22 cellular contexts compared by ENCODE assay signal in genomic region chr22:25477358-25477757, GRCh38.
DNase-seq lines count a peak whose midpoint lies in the region; ATAC-seq, FAIRE-seq and TF ChIP-seq lines count a peak whose summit lies in the region.
"Had no signal": no experiment of that assay in that cellular context is flagged by ENCODE, and none has a peak within 500 bp of the region (broad histone marks: within the 10 kb centered on the region; RNA-seq: fewer than 3 reads in every experiment).

No MANE protein-coding gene starts in this region.

- H3K9me3 Mint-ChIP-seq in endothelial cell (ENCODE audit: unreplicated experiment) = no peaks in the 10 kb centered on the region
- no peaks in the 10 kb centered on the region for H3K9me3 Mint-ChIP-seq in stimulated activated effector memory CD8-positive, alpha-beta T cell treated with anti-CD3 and anti-CD28 coated beads, Interleukin-12 subunit alpha, Interleukin-12 subunit beta, amount 100 ng/mL, for 72 hours

- H3K9ac ChIP-seq in K562 (ENCODE audit: insufficient read depth in 1 of 2, low read depth in 2 of 2, low read length in 2 of 2) = no peak overlapping the region

- no peak overlapping the region for H2AFZ ChIP-seq in K562 (ENCODE audit: low read depth, low read length)
- H2AFZ ChIP-seq: GM23338 had no signal

- DNase-seq in K562 (ENCODE audit: extremely low read depth in 1 of 4, low spot score in 3 of 4) (no peak), endothelial cell (ENCODE audit: low spot score) (no peak), vagina (ENCODE audit: extremely low spot score in 2 of 2) (no peak), T-helper 1 cell (no peak), NCI-H1694 (lab: John Stamatoyannopoulos, UW) (no peak)
- DNase-seq in stimulated activated effector memory CD8-positive, alpha-beta T cell treated with anti-CD3 and anti-CD28 coated beads, Interleukin-12 subunit alpha, Interleukin-12 subunit beta, amount 100 ng/mL, for 72 hours (ENCODE audit: low spot score in 2 of 2) = no peak
- DNase-seq in activated effector memory CD4-positive, alpha-beta T cell treated with Interleukin-2 at 50 U/mL for 16 hours = no peak
- DNase-seq: BE2C; Caco-2; CD4-positive, alpha-beta T cell; HCEC 1CT; HFFc6; IMR-90 had no signal

- TF ChIP-seq EP300 in K562 (IDR thresholded peaks at IDR 0.05; ENCODE audit: low read length) = no peak

- BruUV-seq in K562 (replicated peaks; lab: Mats Ljungman, UMichigan) = no TSS peak

- TF ChIP-seq CTCF in HEK293 (tag by site-specific recombination; IDR thresholded peaks at IDR 0.05) (no peak), K562 (IDR thresholded peaks at IDR 0.05 in 2 of 3, conservative IDR thresholded peaks at IDR 0.05 in 1 of 3; ENCODE audit: insufficient read depth in 2 of 3, low read depth in 1 of 3, low read length in 3 of 3) (no peak), endothelial cell (IDR thresholded peaks at IDR 0.05; ENCODE audit: unreplicated experiment) (no peak), vagina (IDR thresholded peaks at IDR 0.05) (no peak)

- in situ Hi-C loops in K562 (cut with MboI) = no loop called here

- CTCF ChIA-PET in HEK293 (lab: Yijun Ruan, JAX) (interaction anchor here (1.7 kb wide), 2 partner anchors 16 to 296 kb away, joined by 5 to 6 read pairs; no protein-coding TSS in a partner anchor), K562 (lab: Yijun Ruan, JAX; ENCODE audit: low intra/inter-chr PET ratio) (no interaction called here)

- H3K79me2 ChIP-seq in K562 (ENCODE audit: control insufficient read depth, insufficient read depth, low read length) = no peaks in the 10 kb centered on the region

- peaks cover 0 to 45% of the 10 kb centered on the region in 2 experiments; a peak in 2 of 3 replicates for H3K36me3 ChIP-seq in HEK293 (ENCODE audit: control insufficient read depth in 2 of 2, insufficient read depth in 1 of 2, low read length in 2 of 2)
- no peaks in the 10 kb centered on the region for H3K36me3 ChIP-seq in K562 (ENCODE audit: control insufficient read depth, insufficient read depth, low read length)
- no peaks in the 10 kb centered on the region for H3K36me3 ChIP-seq in vagina

- TF ChIP-seq POLR2A in K562 (conservative IDR thresholded peaks at IDR 0.05) = no peak
- TF ChIP-seq POLR2A in vagina (IDR thresholded peaks at IDR 0.05) = no peak

- H3K27ac ChIP-seq in HEK293 (ENCODE audit: extremely low read depth, low read depth, low read length) = no peak overlapping the region
- H3K27ac ChIP-seq in K562 (ENCODE audit: extremely low read depth, low read depth, low read length) = no peak overlapping the region
- H3K27ac ChIP-seq in vagina = no peak overlapping the region
- H3K27ac ChIP-seq: C4-2B, HL-60 had no signal

- TF ChIP-seq RAD21 in K562 (CRISPR knock-in tag; conservative IDR thresholded peaks at IDR 0.05 in 1 of 2, IDR thresholded peaks at IDR 0.05 in 1 of 2) = no peak

- H4K20me1 ChIP-seq in K562 (replicated peaks; ENCODE audit: control insufficient read depth, insufficient read depth, low read length) = no peaks in the 10 kb centered on the region

- FAIRE-seq in K562 (lab: Jason Lieb, UNC) = no peak
- FAIRE-seq: D721Med, G401.6, GM12891, GM18507, H54 had no signal

- H3K27me3 ChIP-seq in K562 (ENCODE audit: control insufficient read depth in 2 of 2, insufficient read depth in 2 of 2, low read length in 2 of 2) (no peaks in the 10 kb centered on the region), vagina (no peaks in the 10 kb centered on the region)
- H3K27me3 ChIP-seq: BE2C had no signal

- intact Hi-C loops in K562 (cut with micrococcal nuclease) = no loop called here
- intact Hi-C loops in vagina (cut with DNase I) = no loop called here

- no peaks in the 10 kb centered on the region for H3K4me1 Mint-ChIP-seq in endothelial cell (ENCODE audit: unreplicated experiment)
- no peaks in the 10 kb centered on the region for H3K4me1 Mint-ChIP-seq in stimulated activated effector memory CD8-positive, alpha-beta T cell treated with anti-CD3 and anti-CD28 coated beads, Interleukin-12 subunit alpha, Interleukin-12 subunit beta, amount 100 ng/mL, for 72 hours
- H3K4me1 Mint-ChIP-seq: GM23338 had no signal

- H3K4me1 ChIP-seq in HEK293 (ENCODE audit: control insufficient read depth, insufficient read depth, low read length) = peaks cover 8% of the 10 kb centered on the region
- H3K4me1 ChIP-seq in K562 (replicated peaks in 1 of 2; ENCODE audit: control insufficient read depth in 2 of 2, insufficient read depth in 2 of 2, low read length in 2 of 2) = no peaks in the 10 kb centered on the region
- H3K4me1 ChIP-seq in vagina = no peaks in the 10 kb centered on the region
- H3K4me1 ChIP-seq: Caco-2 had no signal

- H3K36me3 Mint-ChIP-seq in endothelial cell (ENCODE audit: low read depth, unreplicated experiment) = peaks cover 39% of the 10 kb centered on the region
- H3K36me3 Mint-ChIP-seq in stimulated activated effector memory CD8-positive, alpha-beta T cell treated with anti-CD3 and anti-CD28 coated beads, Interleukin-12 subunit alpha, Interleukin-12 subunit beta, amount 100 ng/mL, for 72 hours = peaks cover 16% of the 10 kb centered on the region

- H3K9me3 ChIP-seq in HEK293 (ENCODE audit: control insufficient read depth, insufficient read depth, low read depth, low read length) (no peaks in the 10 kb centered on the region), K562 (replicated peaks; ENCODE audit: control insufficient read depth, insufficient read depth, low read depth, low read length) (no peaks in the 10 kb centered on the region; the same call in 1 of the 2 replicates), vagina (no peaks in the 10 kb centered on the region)
- H3K9me3 ChIP-seq: BE2C, Caco-2 had no signal

- no peak overlapping the region for H3K4me2 ChIP-seq in K562 (ENCODE audit: insufficient read depth, low read length)
- H3K4me2 ChIP-seq: GM23338 had no signal

- peaks cover 3% of the 10 kb centered on the region for H3K27me3 Mint-ChIP-seq in endothelial cell (ENCODE audit: unreplicated experiment)
- H3K27me3 Mint-ChIP-seq: CD4-positive, alpha-beta T cell had no signal

- WGBS in K562 (ENCODE audit: insufficient coverage, low coverage, missing lambda C conversion rate) = 53% methylated on average over 3 of the region's 3 CpGs

- H3K27ac Mint-ChIP-seq in endothelial cell (ENCODE audit: unreplicated experiment) = no peak overlapping the region
- peak overlapping the region; percentile 41 for H3K27ac Mint-ChIP-seq in stimulated activated effector memory CD8-positive, alpha-beta T cell treated with anti-CD3 and anti-CD28 coated beads, Interleukin-12 subunit alpha, Interleukin-12 subunit beta, amount 100 ng/mL, for 72 hours
- H3K27ac Mint-ChIP-seq: CD4-positive, alpha-beta T cell; GM23338; HFFc6 had no signal

- POLR2A ChIA-PET in HEK293 (lab: Yijun Ruan, JAX) = no interaction called here
- POLR2A ChIA-PET in K562 (lab: Yijun Ruan, JAX) = interaction anchor here (1.0 kb wide), 1 partner anchor 17 kb away, joined by 3 read pairs; no protein-coding TSS in a partner anchor

- ATAC-seq in K562 = no peak
- no peak for ATAC-seq in stimulated activated effector memory CD8-positive, alpha-beta T cell treated with anti-CD3 and anti-CD28 coated beads, Interleukin-12 subunit alpha, Interleukin-12 subunit beta, amount 100 ng/mL, for 72 hours
- ATAC-seq: GM23338 had no signal

- H3K4me3 Mint-ChIP-seq in endothelial cell (ENCODE audit: unreplicated experiment) = peak overlapping the region; percentile 70
- H3K4me3 Mint-ChIP-seq in stimulated activated effector memory CD8-positive, alpha-beta T cell treated with anti-CD3 and anti-CD28 coated beads, Interleukin-12 subunit alpha, Interleukin-12 subunit beta, amount 100 ng/mL, for 72 hours = no peak overlapping the region
- H3K4me3 Mint-ChIP-seq: CD4-positive, alpha-beta T cell; GM23338; HFFc6 had no signal

- no peaks in the 10 kb centered on the region for H3K9me1 ChIP-seq in K562 (ENCODE audit: control insufficient read depth, insufficient read depth, low read length)

- H3K4me3 ChIP-seq in HEK293 (ENCODE audit: low read depth, low read length) = no peak overlapping the region
- no peak overlapping the region for H3K4me3 ChIP-seq in K562
- no peak overlapping the region for H3K4me3 ChIP-seq in vagina
- H3K4me3 ChIP-seq: GM23338 had no signal

TF ChIP-seq in HEK293, 187 proteins besides CTCF, POLR2A, EP300 and RAD21:
- TF ChIP-seq RBAK (tag by site-specific recombination; IDR thresholded peaks at IDR 0.05) (peak; percentile 94), ZEB2 (tag by site-specific recombination; IDR thresholded peaks at IDR 0.05) (no peak)

TF ChIP-seq in K562, 482 proteins besides CTCF, POLR2A, EP300 and RAD21:
- TF ChIP-seq MEF2A (IDR thresholded peaks at IDR 0.05; ENCODE audit: control insufficient read depth, low read depth, low read length) = no peak
- peak; percentile 25 for TF ChIP-seq RBM25 (IDR thresholded peaks at IDR 0.05; ENCODE audit: low read depth, low read length, severe bottlenecking)
- TF ChIP-seq CBX1 (IDR thresholded peaks at IDR 0.05; ENCODE audit: low read depth) = no peak
- no peak for TF ChIP-seq HOMEZ (CRISPR knock-in tag; IDR thresholded peaks at IDR 0.05)
- peak; percentile 46; the same call in 1 of the 2 replicates for TF ChIP-seq BCOR (IDR thresholded peaks at IDR 0.05)
- TF ChIP-seq PHF20 (IDR thresholded peaks at IDR 0.05; ENCODE audit: partially characterized antibody) = no peak
